ENCODE assay signal across 1 cellular context in genomic region chr19:47697863-47698609, GRCh38.
A peak's percentile ranks its signal among the peaks of the same experiment; 100 is the strongest.
TF ChIP-seq lines count a peak whose summit lies in the region.

No MANE protein-coding gene starts in this region.

TF ChIP-seq in GM23338, 12 proteins besides CTCF, POLR2A, EP300 and RAD21 (continued from another document):
- TF ChIP-seq REST (IDR thresholded peaks at IDR 0.05; ENCODE audit: unreplicated experiment): peak; percentile 18
- no peak for TF ChIP-seq ZNF331 (CRISPR knock-in tag; IDR thresholded peaks at IDR 0.05; ENCODE audit: low read depth)
- no peak for TF ChIP-seq STAT1 (IDR thresholded peaks at IDR 0.05; ENCODE audit: unreplicated experiment)
- TF ChIP-seq NANOG (IDR thresholded peaks at IDR 0.05; ENCODE audit: borderline replicate concordance): no peak
- 0 out of 2 replicates have a peak, but pooled peaks have one; percentile 25 for TF ChIP-seq POLR2AphosphoS5 (IDR thresholded peaks at IDR 0.05; ENCODE audit: low read depth)
